Comparison of ENCODE assay signal across 1 cellular context in the genomic region with DNA sequence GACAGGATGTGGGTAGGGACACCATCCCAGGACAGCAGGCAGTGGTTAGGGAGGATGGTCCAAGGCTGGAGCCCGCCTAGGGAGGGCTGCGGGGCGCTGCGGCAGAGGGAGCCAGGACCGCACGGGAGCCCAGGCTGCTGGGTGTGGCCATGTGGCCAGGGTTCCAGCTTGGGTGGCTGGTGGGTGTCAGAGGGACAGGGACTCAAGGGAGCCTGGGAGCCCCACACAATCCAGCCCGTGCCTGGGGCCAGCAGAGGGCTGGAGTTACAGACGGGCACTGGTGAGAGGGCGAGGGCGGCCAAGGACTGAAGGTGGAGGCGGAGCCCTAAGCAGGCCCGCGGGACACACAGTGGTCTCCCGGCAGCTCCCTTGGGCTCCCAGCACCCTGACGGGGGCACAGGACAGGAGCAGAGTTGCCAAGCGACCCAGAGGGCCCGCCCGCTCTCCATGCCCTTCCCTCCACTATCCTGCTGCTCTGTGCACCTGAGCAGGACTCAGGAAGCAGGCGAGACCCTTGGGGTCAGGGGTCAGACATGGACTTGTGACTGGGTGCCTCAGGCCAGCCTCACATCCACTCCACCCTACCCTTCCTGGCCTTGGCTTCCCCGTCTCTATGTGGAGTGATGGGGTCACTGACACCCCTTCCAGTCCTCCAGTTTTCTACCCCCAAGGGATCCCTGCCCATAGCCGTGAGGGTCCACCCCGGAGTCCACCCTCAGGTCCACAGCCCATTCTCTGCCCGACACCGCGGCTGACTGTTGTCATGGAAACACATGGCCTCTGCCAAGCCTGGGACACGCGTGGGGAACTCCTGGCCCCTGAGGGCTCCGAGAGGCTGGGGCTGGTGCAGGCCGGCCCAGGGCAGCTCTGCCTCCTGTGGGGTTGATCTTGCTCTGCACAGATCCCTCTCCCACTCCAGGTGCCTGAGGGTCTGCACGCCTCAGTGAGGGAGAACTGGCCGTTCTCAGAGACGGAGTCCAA.
TF ChIP-seq lines count a peak whose summit lies in the region.

No MANE protein-coding gene starts in this region.

TF ChIP-seq in K562, 482 proteins besides CTCF, POLR2A, EP300 and RAD21:
- TF ChIP-seq POLR2G (IDR thresholded peaks at IDR 0.05; ENCODE audit: low read depth, low read length) (peak; percentile 8), RFX1 (IDR thresholded peaks at IDR 0.05) (peak; percentile 89), ZBTB2 (IDR thresholded peaks at IDR 0.05) (no peak), ZBTB7A (IDR thresholded peaks at IDR 0.05; ENCODE audit: borderline replicate concordance, control insufficient read depth, low read depth, low read length) (peak; percentile 25; the same call in 1 of the 2 replicates)
